8 cellular contexts compared by ENCODE assay signal in the genomic region with DNA sequence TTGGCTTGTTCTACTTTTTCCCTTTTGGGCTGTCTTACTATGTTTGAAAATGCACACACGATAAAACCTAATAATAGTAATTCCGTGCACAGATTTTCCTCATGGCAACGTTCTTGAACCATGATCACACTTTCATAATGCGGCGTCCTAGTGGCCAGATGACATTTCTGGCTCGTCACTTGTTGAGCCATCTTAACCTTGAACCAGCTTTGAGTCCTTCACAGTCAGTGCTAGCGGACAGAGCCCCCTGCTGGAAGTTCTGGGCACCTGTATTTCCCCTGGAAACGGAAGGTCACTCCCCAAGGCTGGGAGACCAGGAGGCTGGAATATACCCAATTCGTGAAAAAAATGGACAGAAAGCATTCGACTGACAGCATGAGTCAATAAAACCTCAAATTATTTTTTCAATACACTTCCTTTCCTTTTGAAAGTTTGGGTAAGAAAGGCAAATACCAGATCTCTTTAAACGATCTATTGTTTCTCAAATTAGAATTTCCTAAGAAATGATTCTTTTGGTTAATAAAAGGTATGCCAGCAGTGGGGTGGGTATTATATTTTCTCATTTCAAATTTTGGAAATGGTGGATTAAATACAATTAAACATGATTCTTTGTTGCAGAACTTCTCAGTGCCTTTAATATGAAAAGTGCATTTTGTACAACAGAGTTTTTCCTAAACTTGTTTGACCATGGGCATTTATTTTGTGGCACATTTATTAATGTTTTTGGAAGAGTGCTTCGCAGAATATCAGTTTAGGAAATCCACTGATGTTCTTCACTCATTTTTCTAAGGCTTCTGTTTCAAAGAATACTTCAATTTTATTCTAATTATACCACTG.
DNase-seq lines count a peak whose midpoint lies in the region; ATAC-seq and TF ChIP-seq lines count a peak whose summit lies in the region.

No MANE protein-coding gene starts in this region.

- no peak overlapping the region for H3K27ac Mint-ChIP-seq in activated T-helper 2 cell treated with anti-CD3 and anti-CD28 coated beads, Interferon-gamma antibody, Interleukin-2, Interleukin-4, amounts not matched to agents 10 μg/mL and 5 μg/mL and 100 μg/mL, durations not matched to agents 14 hours and 24 hours and 36 hours

- no peaks in the 10 kb centered on the region for H3K4me1 Mint-ChIP-seq in activated T-helper 2 cell treated with anti-CD3 and anti-CD28 coated beads, Interferon-gamma antibody, Interleukin-2, Interleukin-4, amounts not matched to agents 10 μg/mL and 5 μg/mL and 100 μg/mL, durations not matched to agents 14 hours and 24 hours and 36 hours (ENCODE audit: low read depth)

- H3K36me3 ChIP-seq in uterus = no peaks in the 10 kb centered on the region

- in situ Hi-C loops in G401 (cut with HindIII; ENCODE audit: low sequenced_read_pairs) = no loop called here

- TF ChIP-seq CTCF in uterus (IDR thresholded peaks at IDR 0.05) = peak; percentile 62 to 73 (median 72)

- peaks cover 9% of the 10 kb centered on the region for H3K27me3 Mint-ChIP-seq in activated T-helper 2 cell treated with anti-CD3 and anti-CD28 coated beads, Interferon-gamma antibody, Interleukin-2, Interleukin-4, amounts not matched to agents 10 μg/mL and 5 μg/mL and 100 μg/mL, durations not matched to agents 14 hours and 24 hours and 36 hours (ENCODE audit: low read depth)

- H3K9me3 Mint-ChIP-seq in activated T-helper 2 cell treated with anti-CD3 and anti-CD28 coated beads, Interferon-gamma antibody, Interleukin-2, Interleukin-4, amounts not matched to agents 10 μg/mL and 5 μg/mL and 100 μg/mL, durations not matched to agents 14 hours and 24 hours and 36 hours = no peaks in the 10 kb centered on the region

- H3K27me3 ChIP-seq in uterus = no peaks in the 10 kb centered on the region

- intact Hi-C loops in activated T-helper 2 cell treated with anti-CD3 and anti-CD28 coated beads, Interferon-gamma antibody, Interleukin-2, Interleukin-4, amounts not matched to agents 10 μg/mL and 5 μg/mL and 100 μg/mL, durations not matched to agents 14 hours and 24 hours and 36 hours (cut with micrococcal nuclease) = loop anchor here (5.0 to 10.0 kb wide), 2 partner anchors 539 to 782 kb away; no protein-coding TSS in a partner anchor
- intact Hi-C loops in uterus (cut with DNase I; ENCODE audit: low total_unique reads) = no loop called here

- no peak overlapping the region for H3K4me3 ChIP-seq in uterus

- H3K4me3 Mint-ChIP-seq in activated T-helper 2 cell treated with anti-CD3 and anti-CD28 coated beads, Interferon-gamma antibody, Interleukin-2, Interleukin-4, amounts not matched to agents 10 μg/mL and 5 μg/mL and 100 μg/mL, durations not matched to agents 14 hours and 24 hours and 36 hours (ENCODE audit: low read depth) = no peak overlapping the region

- no peaks in the 10 kb centered on the region for H3K9me3 ChIP-seq in uterus

- H3K27ac ChIP-seq in uterus = no peak overlapping the region

- no peaks in the 10 kb centered on the region for H3K4me1 ChIP-seq in uterus

- peak; percentile 99 for ATAC-seq in GM21619 (IDR thresholded peaks at IDR 0.05; ENCODE audit: unreplicated experiment)

- no peaks in the 10 kb centered on the region for H3K36me3 Mint-ChIP-seq in activated T-helper 2 cell treated with anti-CD3 and anti-CD28 coated beads, Interferon-gamma antibody, Interleukin-2, Interleukin-4, amounts not matched to agents 10 μg/mL and 5 μg/mL and 100 μg/mL, durations not matched to agents 14 hours and 24 hours and 36 hours (ENCODE audit: low read depth)

- DNase-seq in G401 (ENCODE audit: low spot score) = peak; percentile 57
- peak; percentile 68 for DNase-seq in HuH-7.5 (ENCODE audit: low spot score)
- peak; percentile 43 for DNase-seq in SHP77 treated with DMSO at 0.1 percent for 48 hours (lab: John Stamatoyannopoulos, UW)
- peak; percentile 41 for DNase-seq in activated T-helper 2 cell treated with anti-CD3 and anti-CD28 coated beads, Interferon-gamma antibody, Interleukin-2, Interleukin-4, amounts not matched to agents 10 μg/mL and 5 μg/mL and 100 μg/mL, durations not matched to agents 14 hours and 24 hours and 36 hours (ENCODE audit: low spot score)
- DNase-seq in globus pallidus (ENCODE audit: low spot score) = peak; percentile 84
- peak; percentile 93 for DNase-seq in pons (ENCODE audit: low spot score)
- DNase-seq in uterus = peak; percentile 61 to 62

- TF ChIP-seq POLR2A in uterus (IDR thresholded peaks at IDR 0.05) = no peak

Comparison
In these comparisons a context has a peak if more than half of its experiments do, and no peak if none do; other contexts are left out.
1. DNase-seq: peak in every context shown above with its lines; median percentile 93 in pons; 84 in globus pallidus; 68 in HuH-7.5; 62 in uterus; 57 in G401; 43 in SHP77 treated with DMSO at 0.1 percent for 48 hours; 41 in activated T-helper 2 cell treated with anti-CD3 and anti-CD28 coated beads, Interferon-gamma antibody, Interleukin-2, Interleukin-4, amounts not matched to agents 10 μg/mL and 5 μg/mL and 100 μg/mL, durations not matched to agents 14 hours and 24 hours and 36 hours.